ENCODE assay signal across 8 cellular contexts in the genomic region with DNA sequence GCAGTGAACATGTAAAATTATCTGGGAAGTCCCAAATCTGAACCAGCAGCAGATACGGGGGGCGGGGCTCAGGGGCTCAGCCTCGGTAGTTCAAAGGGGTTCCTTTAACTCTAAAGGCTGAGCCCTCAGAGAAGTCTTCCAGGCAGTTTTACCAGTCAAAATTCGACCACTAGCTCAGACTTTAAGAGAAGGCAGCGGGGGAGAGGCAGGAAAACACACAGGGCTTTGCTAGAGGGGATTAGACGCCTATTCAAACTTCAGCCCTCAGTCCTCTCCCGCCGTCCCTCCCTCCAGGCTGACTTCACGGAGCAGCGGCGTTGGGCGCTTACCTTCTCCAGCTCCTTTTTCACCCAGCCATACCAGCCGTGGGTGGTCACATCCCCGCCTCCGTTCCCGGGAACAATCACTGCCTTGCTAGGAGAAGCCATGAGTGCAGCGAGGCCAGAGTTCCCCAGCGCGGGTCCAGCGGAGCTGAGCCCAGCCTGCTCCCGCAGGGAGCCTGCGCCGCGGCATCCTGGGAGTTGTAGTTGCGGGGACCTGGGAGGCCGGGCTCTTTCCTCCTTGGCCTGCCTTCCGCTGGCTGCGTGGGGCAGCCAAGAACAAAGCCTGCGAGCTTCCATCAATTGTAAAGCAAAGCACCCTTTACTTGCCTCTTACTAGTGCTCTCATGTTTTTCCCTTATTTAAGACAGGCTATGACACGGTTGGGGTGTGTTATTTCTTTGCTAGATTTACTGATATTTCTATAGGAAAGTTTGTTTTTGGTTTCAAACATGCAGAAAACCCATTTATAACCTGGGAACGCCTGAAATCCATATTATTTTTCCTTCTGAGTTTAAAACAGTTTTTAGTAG. TPM values are rescaled to one million over a fixed set of nuclear protein-coding genes. Genes with fewer than 3 reads are reported as not detected.
DNase-seq lines count a peak whose midpoint lies in the region; ATAC-seq, FAIRE-seq and TF ChIP-seq lines count a peak whose summit lies in the region.

TSS of gene RBBP9 (minus strand) at position 486 of the 853 bp plus-strand sequence. CDS start at position 428, 58 bp downstream.

- in situ Hi-C loops in HepG2 (cut with HindIII; ENCODE audit: extremely low pct_ligation_motif_present, low pct_unique_long_range_greater_than_20kb): no loop called here

- no peaks in the 10 kb centered on the region for H3K9me3 ChIP-seq in BLaER1
- no peaks in the 10 kb centered on the region for H3K9me3 ChIP-seq in HepG2 (ENCODE audit: low read length)

- H2AFZ ChIP-seq in HepG2 (ENCODE audit: low read length): peak within 1 kb of the TSS; percentile 95

- H3K27ac Mint-ChIP-seq in dendritic cell treated with granulocyte-macrophage colony-stimulating factor and Interleukin-4, amounts not matched to agents 40 ng/mL and 50 ng/mL, for 4 days: peak within 1 kb of the TSS; percentile 86

- peak; percentile 92 to 97 for TF ChIP-seq POLR2A in HepG2 (IDR thresholded peaks at IDR 0.05; ENCODE audit: insufficient read depth in 1 of 2, low read depth in 2 of 2, low read length in 2 of 2)

- TF ChIP-seq EP300 in HepG2 (IDR thresholded peaks at IDR 0.05; ENCODE audit: low read depth in 2 of 2, low read length in 2 of 2): peak; percentile 31 to 35; a peak in 1 of 4 replicates
- peak; percentile 75 for TF ChIP-seq EP300 in HepG2 (CRISPR knock-in tag; IDR thresholded peaks at IDR 0.05; ENCODE audit: borderline replicate concordance)

- H3K9me3 Mint-ChIP-seq in dendritic cell treated with granulocyte-macrophage colony-stimulating factor and Interleukin-4, amounts not matched to agents 40 ng/mL and 50 ng/mL, for 4 days: no peaks in the 10 kb centered on the region

- H4K20me1 ChIP-seq in BLaER1: no peaks in the 10 kb centered on the region
- no peaks in the 10 kb centered on the region for H4K20me1 ChIP-seq in HepG2 (ENCODE audit: insufficient read depth, low read length)

- POLR2A ChIA-PET in HepG2 (lab: Yijun Ruan, JAX): interaction anchor here (0.6 to 4.6 kb wide), 10 partner anchors 10 to 381 kb away, joined by 3 to 215 read pairs (median 4); partner anchors contain the start of genes DZANK1, POLR3F, SEC23B and SMIM26

- FAIRE-seq in HepG2 (lab: Jason Lieb, UNC): peak; percentile 63

- peak within 1 kb of the TSS; percentile 98 for H3K4me3 Mint-ChIP-seq in dendritic cell treated with granulocyte-macrophage colony-stimulating factor and Interleukin-4, amounts not matched to agents 40 ng/mL and 50 ng/mL, for 4 days

- H3K79me2 ChIP-seq in HepG2 (ENCODE audit: insufficient read depth, low read length): peaks cover 10% of the 10 kb centered on the region

- H3K27ac ChIP-seq in BLaER1: peak within 1 kb of the TSS; percentile 39; the same call in 1 of the 2 replicates
- peak within 1 kb of the TSS; percentile 73 for H3K27ac ChIP-seq in HepG2 (ENCODE audit: extremely low read length, insufficient read depth, low read length)

- H3K27me3 ChIP-seq in BLaER1 (no peaks in the 10 kb centered on the region), HepG2 (ENCODE audit: control insufficient read depth in 1 of 2, insufficient read depth in 2 of 2, low read length in 2 of 2) (no peaks in the 10 kb centered on the region; a peak in 1 of 5 replicates)

- H3K9ac ChIP-seq in BLaER1: peak within 1 kb of the TSS; percentile 76
- H3K9ac ChIP-seq in HepG2 (ENCODE audit: insufficient read depth, low read depth, low read length): peak within 1 kb of the TSS; percentile 86

- H3K4me2 ChIP-seq in BLaER1: peak within 1 kb of the TSS; percentile 79
- peak within 1 kb of the TSS; percentile 83 for H3K4me2 ChIP-seq in HepG2 (ENCODE audit: low read depth, low read length)

- CTCF ChIA-PET in HepG2 (lab: Yijun Ruan, JAX; ENCODE audit: low intra/inter-chr PET ratio, low total read pairs): no interaction called here

- H3K36me3 Mint-ChIP-seq in dendritic cell treated with granulocyte-macrophage colony-stimulating factor and Interleukin-4, amounts not matched to agents 40 ng/mL and 50 ng/mL, for 4 days (ENCODE audit: low read depth): peaks cover 22% of the 10 kb centered on the region

- peak; percentile 29; the same call in 1 of the 2 replicates for TF ChIP-seq CTCF in HepG2 (CRISPR knock-in tag; IDR thresholded peaks at IDR 0.05)

- WGBS in HepG2 (ENCODE audit: low lambda C conversion rate): 2% methylated on average over 31 of the region's 31 CpGs

- intact Hi-C loops in dendritic cell treated with granulocyte-macrophage colony-stimulating factor and Interleukin-4, amounts not matched to agents 40 ng/mL and 50 ng/mL, for 4 days (cut with micrococcal nuclease): loop anchor here (1.0 to 2.0 kb wide), 2 partner anchors 10 to 30 kb away; partner anchors contain the start of genes DZANK1, POLR3F and SEC23B
- intact Hi-C loops in HepG2 (cut with micrococcal nuclease; ENCODE audit: unreplicated experiment): loop anchor here (1.0 to 2.0 kb wide), 3 partner anchors 10 to 68 kb away; partner anchors contain the start of genes DZANK1, POLR3F and SEC23B

- ATAC-seq in HG03439 (IDR thresholded peaks at IDR 0.05; ENCODE audit: unreplicated experiment): peak; percentile 95
- ATAC-seq in HepG2: peak; percentile 100

- peaks cover 13% of the 10 kb centered on the region for H3K4me1 Mint-ChIP-seq in dendritic cell treated with granulocyte-macrophage colony-stimulating factor and Interleukin-4, amounts not matched to agents 40 ng/mL and 50 ng/mL, for 4 days (ENCODE audit: low read depth)

- DNase-seq in GM19238 (ENCODE audit: insufficient read length, low spot score) (peak; percentile 71), NCI-H526 (lab: John Stamatoyannopoulos, UW) (peak; percentile 70 to 94), HepG2 (ENCODE audit: low spot score) (peak; percentile 84)
- DNase-seq in activated CD4-positive, alpha-beta T cell treated with anti-CD3 and anti-CD28 coated beads, Interleukin-2, amount 50 U/mL, for 1 hour: peak; percentile 66
- peak; percentile 65 to 73 for DNase-seq in stimulated activated CD4-positive, alpha-beta T cell treated with anti-CD3 and anti-CD28 coated beads, Interleukin-2, amount 100 ng/mL, for 48 hours

- H3K4me1 ChIP-seq in BLaER1 (peaks cover 15% of the 10 kb centered on the region), HepG2 (ENCODE audit: insufficient read depth, low read length) (peaks cover 32% of the 10 kb centered on the region)

- H3K36me3 ChIP-seq in BLaER1: peaks cover 19% of the 10 kb centered on the region
- H3K36me3 ChIP-seq in HepG2 (replicated peaks in 1 of 2; ENCODE audit: control insufficient read depth in 1 of 2, insufficient read depth in 2 of 2, low read length in 2 of 2): peaks cover 9 to 18% of the 10 kb centered on the region in 2 experiments

- TF ChIP-seq RAD21 in HepG2 (CRISPR knock-in tag; IDR thresholded peaks at IDR 0.05): peak; percentile 51; the same call in 1 of the 2 replicates

- BruUV-seq in HepG2 (replicated peaks; lab: Mats Ljungman, UMichigan): TSS peak; percentile 71

- no peaks in the 10 kb centered on the region for H3K27me3 Mint-ChIP-seq in dendritic cell treated with granulocyte-macrophage colony-stimulating factor and Interleukin-4, amounts not matched to agents 40 ng/mL and 50 ng/mL, for 4 days

- H3K4me3 ChIP-seq in BLaER1 (peak within 1 kb of the TSS; percentile 79), HepG2 (replicated peaks in 1 of 3; ENCODE audit: insufficient read depth in 1 of 3, low read depth in 2 of 3, low read length in 3 of 3) (peak within 1 kb of the TSS; percentile 91 to 99 (median 92))

TF ChIP-seq in HepG2, 621 proteins besides CTCF, POLR2A, EP300 and RAD21 (continues in another document):
- 0 out of 2 replicates have a peak, but pooled peaks have one; percentile 47 for TF ChIP-seq TFE3 (CRISPR knock-in tag; IDR thresholded peaks at IDR 0.05)

RNA-seq across cellular contexts. Expression of gene RBBP9, which starts in this region (rescaled TPM):
- total RNA-seq in HepG2 (2016; rRNA removed; fragmentation: Illumina TruSeq; extraction: Trizol): 56.3 and 99.5 TPM in 2 replicates
- 4.3 TPM in 2 replicates for total RNA-seq in HepG2 (2016; cell fraction: cytosol; rRNA removed; fragmentation: Illumina TruSeq; extraction: Trizol; ENCODE audit: low read depth)
- 52.6 and 105 TPM in 2 replicates for total RNA-seq in HepG2 (2016; cell fraction: insoluble cytoplasmic fraction; rRNA removed; fragmentation: Illumina TruSeq; extraction: Trizol)
- 23.9 and 26.8 TPM in 2 replicates for total RNA-seq in HepG2 (2016; cell fraction: membrane; rRNA removed; fragmentation: Illumina TruSeq; extraction: Trizol)
- 26.3 and 26.5 TPM in 2 replicates for total RNA-seq in HepG2 (2016; cell fraction: nucleus; rRNA removed; fragmentation: Illumina TruSeq; extraction: Trizol)
- polyA plus RNA-seq in HepG2 (2011; rRNA removed): 25.1 and 28.0 TPM in 2 replicates
- 17.8 and 25.8 TPM in 2 replicates for polyA plus RNA-seq in HepG2 (2011; cell fraction: cytosol; rRNA removed)
- polyA plus RNA-seq in HepG2 (2011; cell fraction: nucleus; rRNA removed): 13.7 and 16.4 TPM in 2 replicates
- polyA plus RNA-seq in HepG2 (2012): 18.0 and 29.4 TPM in 2 replicates
- 4.5 and 4.7 TPM in 2 replicates for polyA plus RNA-seq in HepG2 (2016; cell fraction: cytosol; fragmentation: Illumina TruSeq; extraction: Trizol; ENCODE audit: low read depth)
- 96.0 and 96.1 TPM in 2 replicates for polyA plus RNA-seq in HepG2 (2016; cell fraction: insoluble cytoplasmic fraction; fragmentation: Illumina TruSeq; extraction: Trizol; ENCODE audit: low read depth)
- 15.2 and 19.7 TPM in 2 replicates for polyA plus RNA-seq in HepG2 (2016; cell fraction: membrane; fragmentation: Illumina TruSeq; extraction: Trizol; ENCODE audit: low read depth)
- 36.9 and 41.4 TPM in 2 replicates for polyA plus RNA-seq in HepG2 (2016; cell fraction: nucleus; fragmentation: Illumina TruSeq; extraction: Trizol; ENCODE audit: insufficient read depth, low read depth)
- 22.8 and 31.7 TPM in 2 replicates for polyA minus RNA-seq in HepG2 (2011; rRNA and poly(A)+ RNA removed; ENCODE audit: low replicate concordance)
- 26.3 and 28.9 TPM in 2 replicates for polyA minus RNA-seq in HepG2 (2011; cell fraction: cytosol; rRNA and poly(A)+ RNA removed)
- 20.0 and 29.1 TPM in 2 replicates for polyA minus RNA-seq in HepG2 (2011; cell fraction: nucleus; rRNA and poly(A)+ RNA removed)

Comparison
In these comparisons a context has a peak if more than half of its experiments do, and no peak if none do; other contexts are left out.
1. Peak in every context shown above with its lines: DNase-seq, ATAC-seq, H3K4me3 ChIP-seq and H3K27ac ChIP-seq.